In the genomic region with DNA sequence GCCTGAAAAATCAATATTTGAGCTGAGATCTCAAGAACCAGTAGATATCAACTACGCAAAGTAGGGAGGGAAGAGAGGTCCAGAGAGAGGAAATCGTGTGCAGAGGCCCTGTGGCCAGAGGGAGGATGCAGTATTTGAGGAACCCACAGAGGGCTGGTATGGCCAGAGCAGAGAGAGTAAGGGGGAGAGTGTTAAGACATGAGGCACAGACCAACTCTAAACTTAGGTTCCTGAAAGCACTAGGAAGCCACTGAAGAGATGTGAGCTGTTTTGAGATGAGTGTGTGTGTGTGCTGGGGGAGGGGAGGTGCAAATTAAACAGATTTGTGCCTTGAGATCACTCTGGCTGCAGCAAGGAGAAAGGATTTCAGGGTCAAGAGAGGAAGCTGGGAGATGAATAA, we compare ENCODE assay signal across 11 cellular contexts. TPM values are rescaled to one million over a fixed set of nuclear protein-coding genes. Genes with fewer than 3 reads are reported as not detected.
DNase-seq lines count a peak whose midpoint lies in the region; ATAC-seq, FAIRE-seq and TF ChIP-seq lines count a peak whose summit lies in the region.
"Had no signal": no experiment of that assay in that cellular context is flagged by ENCODE, and none has a peak within 500 bp of the region (broad histone marks: within the 10 kb centered on the region; RNA-seq: fewer than 3 reads in every experiment).

No MANE protein-coding gene starts in this region.

- DNase-seq in CD1c-positive myeloid dendritic cell (ENCODE audit: extremely low spot score) (peak; percentile 46), frontal cortex (ENCODE audit: low spot score in 2 of 2) (no peak), NCI-H1436 (lab: John Stamatoyannopoulos, UW) (no peak), mesenteric fat pad (ENCODE audit: low spot score) (no peak), upper lobe of right lung (no peak)
- DNase-seq: naive B cell, NCI-H1417 had no signal

- ATAC-seq in GM18907 (IDR thresholded peaks at IDR 0.05; ENCODE audit: unreplicated experiment) (peak; percentile 71), HG02678 (IDR thresholded peaks at IDR 0.05; ENCODE audit: unreplicated experiment) (peak; percentile 78), HG03571 (IDR thresholded peaks at IDR 0.05; ENCODE audit: unreplicated experiment) (peak; percentile 77), upper lobe of right lung (no peak)

- no peaks in the 10 kb centered on the region for H3K27me3 ChIP-seq in upper lobe of right lung

- intact Hi-C loops in upper lobe of right lung (cut with DNase I), result no loop called here

- H3K9me3 ChIP-seq in upper lobe of right lung, result no peaks in the 10 kb centered on the region

- FAIRE-seq in frontal cortex (lab: Jason Lieb, UNC), result no peak

- peaks cover 3% of the 10 kb centered on the region for H3K4me1 ChIP-seq in upper lobe of right lung

- H3K27ac ChIP-seq in upper lobe of right lung, result no peak overlapping the region
- H3K27ac ChIP-seq: RWPE1 had no signal

- no peak for TF ChIP-seq CTCF in upper lobe of right lung (IDR thresholded peaks at IDR 0.05)

- H3K4me3 ChIP-seq in upper lobe of right lung, result no peak overlapping the region

- H3K36me3 ChIP-seq in upper lobe of right lung, result no peaks in the 10 kb centered on the region

RNA-seq across cellular contexts. Expression of a gene that starts 10.9 kb away (rescaled TPM):
- total RNA-seq in frontal cortex (not detected), mesenteric fat pad (0.10 TPM), upper lobe of right lung (0.87 TPM)

RNA-seq across cellular contexts. Expression of a gene that starts 21.9 kb away (rescaled TPM):
- total RNA-seq in frontal cortex, result not detected
- not detected for total RNA-seq in mesenteric fat pad
- 0.35 TPM for total RNA-seq in upper lobe of right lung
